ENCODE assay signal across 15 cellular contexts in the genomic region with DNA sequence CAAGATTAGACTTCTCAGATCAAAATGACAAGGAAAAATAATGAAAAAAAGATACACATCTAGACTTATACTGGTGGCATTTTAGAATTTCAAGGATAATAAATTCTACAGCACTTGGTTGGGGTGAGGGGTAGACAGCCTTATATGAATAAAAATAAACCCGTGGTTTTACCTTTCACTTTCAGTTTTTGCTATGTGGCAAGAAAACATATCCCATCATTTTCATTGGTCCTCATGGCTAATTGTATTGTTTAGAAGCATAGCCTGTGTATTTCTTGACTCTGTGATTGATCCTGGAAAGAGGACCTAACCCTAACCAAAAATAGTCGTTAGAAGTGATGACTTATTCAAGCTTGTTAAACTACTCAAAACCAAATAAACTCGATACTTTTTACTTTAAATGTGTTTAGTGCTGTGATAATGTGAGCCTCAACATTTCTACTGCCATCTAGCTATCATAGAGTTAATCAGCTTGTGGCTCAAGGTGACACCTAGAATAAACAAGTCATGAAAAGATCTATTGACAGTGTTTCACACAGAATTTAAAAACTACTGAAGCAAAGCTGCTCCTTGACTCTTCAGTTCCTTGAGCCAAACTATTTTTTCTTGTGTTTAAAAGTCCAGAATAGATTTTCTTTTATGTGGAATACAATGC.
DNase-seq lines count a peak whose midpoint lies in the region; ATAC-seq, FAIRE-seq and TF ChIP-seq lines count a peak whose summit lies in the region.
"Had no signal": no experiment of that assay in that cellular context is flagged by ENCODE, and none has a peak within 500 bp of the region (broad histone marks: within the 10 kb centered on the region; RNA-seq: fewer than 3 reads in every experiment).

No MANE protein-coding gene starts in this region.

- POLR2A ChIA-PET in HEK293T (lab: Yijun Ruan, JAX) = no interaction called here

- FAIRE-seq in kidney (lab: Jason Lieb, UNC) = no peak
- FAIRE-seq: keratinocyte had no signal

- H3K4me1 ChIP-seq in kidney (ENCODE audit: control insufficient read depth in 1 of 2, insufficient read depth in 1 of 2, low read depth in 1 of 2, low read length in 2 of 2) = no peaks in the 10 kb centered on the region
- H3K4me1 ChIP-seq: heart right ventricle had no signal

- DNase-seq in COR-L47 (lab: John Stamatoyannopoulos, UW) (peak; percentile 18), HT1080 (ENCODE audit: low read depth) (peak; percentile 38), RPMI8226 (peak; percentile 11), kidney (no peak), NCI-H1092 treated with DMSO at 0.1 percent for 48 hours (lab: John Stamatoyannopoulos, UW) (no peak), HEK293T (ENCODE audit: extremely low spot score) (no peak)
- DNase-seq: activated CD4-positive, alpha-beta T cell treated with anti-CD3 and anti-CD28 coated beads for 36 hours; DMS 273 treated with DMSO at 0.1 percent for 48 hours; heart right ventricle; ovary had no signal

- peak overlapping the region; percentile 39 to 55 for H3K4me3 ChIP-seq in kidney (ENCODE audit: low read length in 2 of 2)
- H3K4me3 ChIP-seq: heart right ventricle, ovary, smooth muscle cell had no signal

- no peak overlapping the region for H3K27ac ChIP-seq in kidney (ENCODE audit: low read depth in 2 of 2, low read length in 2 of 2)
- H3K27ac ChIP-seq: heart right ventricle, ovary had no signal

- H3K36me3 ChIP-seq in kidney (ENCODE audit: control insufficient read depth in 1 of 2, insufficient read depth in 2 of 2, low read length in 2 of 2) = no peaks in the 10 kb centered on the region
- H3K36me3 ChIP-seq: heart right ventricle, ovary had no signal

- CTCF ChIA-PET in HEK293T (lab: Yijun Ruan, JAX) = no interaction called here

- H3K9ac ChIP-seq in kidney (ENCODE audit: low read length in 2 of 2) = no peak overlapping the region

- no peak for ATAC-seq in GM21786 (IDR thresholded peaks at IDR 0.05; ENCODE audit: unreplicated experiment)
- no peak for ATAC-seq in GM18519 (IDR thresholded peaks at IDR 0.05; ENCODE audit: low FRiP score, unreplicated experiment)
- ATAC-seq: activated CD4-positive, alpha-beta T cell treated with anti-CD3 and anti-CD28 coated beads for 36 hours; esophagus mucosa; heart right ventricle had no signal

- intact Hi-C loops in kidney (cut with DNase I) = no loop called here

- H3K9me3 ChIP-seq in kidney (ENCODE audit: control insufficient read depth in 1 of 2, low read length in 2 of 2) = no peaks in the 10 kb centered on the region
- H3K9me3 ChIP-seq: ovary had no signal

- no peak for TF ChIP-seq CTCF in kidney (IDR thresholded peaks at IDR 0.05; ENCODE audit: borderline replicate concordance, extremely low read depth, insufficient read depth)

TF ChIP-seq in HEK293T, 16 proteins besides CTCF, POLR2A, EP300 and RAD21:
- TF ChIP-seq LEF1 (IDR thresholded peaks at IDR 0.05; ENCODE audit: borderline replicate concordance) (no peak), HDGF (IDR thresholded peaks at IDR 0.05; ENCODE audit: borderline replicate concordance) (no peak), NFRKB (IDR thresholded peaks at IDR 0.05) (no peak), ARNT (IDR thresholded peaks at IDR 0.05) (no peak), L3MBTL2 (conservative IDR thresholded peaks at IDR 0.05) (no peak), ZNF384 (IDR thresholded peaks at IDR 0.05) (no peak)

Comparison
In these comparisons a context has a peak if more than half of its experiments do, and no peak if none do; other contexts are left out.
1. DNase-seq: peak in COR-L47 (single experiment), HT1080 (single experiment) and RPMI8226 (single experiment); none in kidney (single experiment), NCI-H1092 treated with DMSO at 0.1 percent for 48 hours (single experiment) and HEK293T (single experiment).